Comparison of ENCODE assay signal across 31 cellular contexts in the genomic region with DNA sequence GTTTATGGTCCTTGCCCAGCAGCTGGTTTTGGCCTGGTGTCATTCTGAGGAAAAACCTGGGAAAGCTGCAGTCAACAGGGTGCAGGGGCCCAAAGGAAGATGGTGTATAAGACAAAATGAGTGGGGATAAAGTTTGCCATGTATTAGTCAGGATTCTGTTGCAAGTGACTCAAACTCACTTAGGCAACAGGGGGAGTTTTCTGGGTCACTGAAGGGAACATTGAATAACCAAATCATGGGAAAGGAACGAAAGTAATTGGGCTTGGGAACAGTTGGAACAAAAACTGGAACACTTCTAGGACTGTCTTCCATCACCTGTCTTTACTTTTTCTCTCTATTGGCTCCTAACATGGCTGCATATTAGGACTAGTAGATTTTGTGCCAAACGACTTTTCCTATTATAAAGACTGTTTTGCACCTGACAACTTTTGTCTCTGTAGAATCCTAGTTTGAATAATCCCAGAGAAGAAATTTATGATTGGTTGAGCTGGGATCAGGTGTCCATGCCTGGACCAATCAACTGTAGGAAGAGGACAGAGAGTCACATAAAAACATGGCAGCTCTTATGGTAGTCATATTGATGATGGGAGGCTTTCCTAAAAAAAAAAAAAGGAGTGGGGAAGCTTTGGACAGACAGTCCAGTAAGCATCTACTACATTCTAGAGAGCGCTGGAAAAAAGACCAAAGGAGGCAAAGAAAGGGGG. TPM values are rescaled to one million over a fixed set of nuclear protein-coding genes. Genes with fewer than 3 reads are reported as not detected.
DNase-seq lines count a peak whose midpoint lies in the region; ATAC-seq and TF ChIP-seq lines count a peak whose summit lies in the region.
"Had no signal": no experiment of that assay in that cellular context is flagged by ENCODE, and none has a peak within 500 bp of the region (broad histone marks: within the 10 kb centered on the region; RNA-seq: fewer than 3 reads in every experiment).

No MANE protein-coding gene starts in this region.

- intact Hi-C loops in A673 (cut with micrococcal nuclease; ENCODE audit: unreplicated experiment), result no loop called here
- intact Hi-C loops in esophagus muscularis mucosa (cut with DNase I), result no loop called here
- intact Hi-C loops in head of caudate nucleus (cut with DNase I), result no loop called here

- H3K4me1 ChIP-seq in A673 (ENCODE audit: insufficient read depth, low read length, poor library complexity, severe bottlenecking), result peaks cover 18% of the 10 kb centered on the region
- no peaks in the 10 kb centered on the region for H3K4me1 ChIP-seq in esophagus muscularis mucosa
- H3K4me1 ChIP-seq: left ventricle myocardium inferior, right lobe of liver, tibial nerve had no signal

- H3K27me3 Mint-ChIP-seq in effector memory CD8-positive, alpha-beta T cell, result peaks cover 3 to 17% of the 10 kb centered on the region in 2 donors
- H3K27me3 Mint-ChIP-seq: stimulated activated naive CD8-positive, alpha-beta T cell treated with anti-CD3 and anti-CD28 coated beads, Interleukin-15, amount 100 ng/mL, for 72 hours had no signal

- TF ChIP-seq RAD21 in neural cell (conservative IDR thresholded peaks at IDR 0.05), result no peak

- DNase-seq in A673 (ENCODE audit: low spot score) (no peak), RKO (ENCODE audit: low spot score) (peak; percentile 35), esophagus muscularis mucosa (ENCODE audit: extremely low spot score) (peak; percentile 86), head of caudate nucleus (no peak), NCI-H82 (lab: John Stamatoyannopoulos, UW) (no peak)
- DNase-seq in central memory CD4-positive, alpha-beta T cell, result no peak
- DNase-seq in effector memory CD8-positive, alpha-beta T cell, result no peak
- DNase-seq: 8988T; activated CD4-positive, alpha-beta T cell treated with anti-CD3 and anti-CD28 coated beads, Interleukin-2, amount 10 ng/mL, durations not matched to agents 24 days and 14 days; activated naive CD4-positive, alpha-beta T cell; activated T-cell treated with anti-CD3 and anti-CD28 coated beads, Interleukin-2, amount 50 U/mL, for 48 hours; amniotic stem cell; CD8-positive, alpha-beta T cell; GDM1; KG1; left ventricle myocardium inferior; midbrain; natural killer cell; NCI-H187; NCI-H69; posterior cingulate gyrus; right lobe of liver; stimulated activated CD4-positive, alpha-beta T cell treated with anti-CD3 and anti-CD28 coated beads, Interleukin-15, amount 100 ng/mL, for 24 hours; stimulated activated naive CD8-positive, alpha-beta T cell treated with anti-CD3 and anti-CD28 coated beads, Interleukin-15, amount 100 ng/mL, for 72 hours had no signal

- peaks cover 6% of the 10 kb centered on the region for H3F3A ChIP-seq in neural cell (ENCODE audit: insufficient read depth, low read length, poor library complexity, severe bottlenecking)

- TF ChIP-seq EP300 in esophagus muscularis mucosa (IDR thresholded peaks at IDR 0.05) (no peak), neural cell (conservative IDR thresholded peaks at IDR 0.05; ENCODE audit: poor library complexity, severe bottlenecking) (no peak)

- no peak for TF ChIP-seq CTCF in A673 (conservative IDR thresholded peaks at IDR 0.05; ENCODE audit: low read depth, low read length)
- no peak for TF ChIP-seq CTCF in esophagus muscularis mucosa (IDR thresholded peaks at IDR 0.05)
- no peak for TF ChIP-seq CTCF in neural cell (IDR thresholded peaks at IDR 0.05; ENCODE audit: poor library complexity, severe bottlenecking)

- H3K36me3 Mint-ChIP-seq in effector memory CD8-positive, alpha-beta T cell (ENCODE audit: insufficient read depth), result no peaks in the 10 kb centered on the region
- H3K36me3 Mint-ChIP-seq: CD8-positive, alpha-beta T cell; natural killer cell had no signal

- TF ChIP-seq POLR2A in esophagus muscularis mucosa (IDR thresholded peaks at IDR 0.05; ENCODE audit: low read depth), result no peak

- H3K4me3 Mint-ChIP-seq in effector memory CD8-positive, alpha-beta T cell, result no peak overlapping the region
- H3K4me3 Mint-ChIP-seq: activated CD4-positive, alpha-beta T cell treated with anti-CD3 and anti-CD28 coated beads, Interleukin-2, amount 10 ng/mL, durations not matched to agents 24 days and 14 days; CD8-positive, alpha-beta T cell; natural killer cell; stimulated activated naive CD8-positive, alpha-beta T cell treated with anti-CD3 and anti-CD28 coated beads, Interleukin-15, amount 100 ng/mL, for 72 hours; T-helper 2 cell treated with Interferon-gamma antibody and Interleukin-4, amounts not matched to agents 5 μg/mL and 100 μg/mL, for 36 hours had no signal

- H3K4me1 Mint-ChIP-seq in effector memory CD8-positive, alpha-beta T cell (ENCODE audit: low read depth in 2 of 2), result no peaks in the 10 kb centered on the region
- H3K4me1 Mint-ChIP-seq: activated CD4-positive, alpha-beta T cell treated with anti-CD3 and anti-CD28 coated beads, Interleukin-2, amount 10 ng/mL, durations not matched to agents 24 days and 14 days; natural killer cell; stimulated activated naive CD8-positive, alpha-beta T cell treated with anti-CD3 and anti-CD28 coated beads, Interleukin-15, amount 100 ng/mL, for 72 hours had no signal

- H3K4me3 ChIP-seq in A673 (ENCODE audit: low read depth, low read length, poor library complexity, severe bottlenecking) (no peak overlapping the region), esophagus muscularis mucosa (no peak overlapping the region), neural cell (ENCODE audit: low read length) (peak overlapping the region; percentile 52)
- H3K4me3 ChIP-seq: hepatocyte, left ventricle myocardium inferior, right lobe of liver, tibial nerve had no signal

- no peaks in the 10 kb centered on the region for H3K79me2 ChIP-seq in neural cell (replicated peaks; ENCODE audit: insufficient read depth, low read length)
- H3K79me2 ChIP-seq: hepatocyte had no signal

- CTCF ChIA-PET in A673 (lab: Charles Lee), result no interaction called here

- H3K27ac ChIP-seq in A673 (ENCODE audit: low read depth, low read length, poor library complexity, severe bottlenecking), result peak overlapping the region; percentile 15
- no peak overlapping the region for H3K27ac ChIP-seq in esophagus muscularis mucosa (replicated peaks in 1 of 4)
- H3K27ac ChIP-seq in neural cell (ENCODE audit: low read length), result peak overlapping the region; percentile 87
- H3K27ac ChIP-seq: hepatocyte, left ventricle myocardium inferior, right lobe of liver, tibial nerve, WERI-Rb-1 had no signal

- 67% methylated on average over 3 of the region's 3 CpGs for WGBS in esophagus muscularis mucosa

- H3K9me3 ChIP-seq in A673 (ENCODE audit: low read depth, low read length, poor library complexity, severe bottlenecking) (no peaks in the 10 kb centered on the region), esophagus muscularis mucosa (no peaks in the 10 kb centered on the region), neural cell (ENCODE audit: low read length) (no peaks in the 10 kb centered on the region)
- H3K9me3 ChIP-seq: right lobe of liver, tibial nerve had no signal

- H3K9ac ChIP-seq in neural cell (ENCODE audit: low read length), result no peak overlapping the region

- POLR2A ChIA-PET in A673 (lab: Charles Lee; ENCODE audit: low non-redundant PET), result no interaction called here

- H3K4me2 ChIP-seq in neural cell (ENCODE audit: low read length), result peak overlapping the region; percentile 34
- H3K4me2 ChIP-seq: hepatocyte had no signal

- H3K36me3 ChIP-seq in A673 (ENCODE audit: insufficient read depth, low read length, poor library complexity, severe bottlenecking) (no peaks in the 10 kb centered on the region), esophagus muscularis mucosa (no peaks in the 10 kb centered on the region), neural cell (ENCODE audit: insufficient read depth, low read length) (no peaks in the 10 kb centered on the region)
- H3K36me3 ChIP-seq: left ventricle myocardium inferior, right lobe of liver, tibial nerve, WERI-Rb-1 had no signal

- no peaks in the 10 kb centered on the region for H3K9me2 ChIP-seq in neural cell (ENCODE audit: insufficient read depth, low read length)

- H4K20me1 ChIP-seq in neural cell (ENCODE audit: insufficient read depth), result no peaks in the 10 kb centered on the region

- H3K27me3 ChIP-seq in A673 (replicated peaks; ENCODE audit: insufficient read depth, low read depth, low read length, poor library complexity), result no peaks in the 10 kb centered on the region
- no peaks in the 10 kb centered on the region for H3K27me3 ChIP-seq in esophagus muscularis mucosa
- no peaks in the 10 kb centered on the region for H3K27me3 ChIP-seq in neural cell (ENCODE audit: insufficient read depth, low read depth, low read length)
- H3K27me3 ChIP-seq: hepatocyte, right lobe of liver, tibial nerve had no signal

- H3K27ac Mint-ChIP-seq in effector memory CD8-positive, alpha-beta T cell, result no peak overlapping the region
- H3K27ac Mint-ChIP-seq: activated CD4-positive, alpha-beta T cell treated with anti-CD3 and anti-CD28 coated beads, Interleukin-2, amount 10 ng/mL, durations not matched to agents 24 days and 14 days; CD8-positive, alpha-beta T cell; natural killer cell; T-helper 2 cell treated with Interferon-gamma antibody and Interleukin-4, amounts not matched to agents 5 μg/mL and 100 μg/mL, for 36 hours had no signal

- no peaks in the 10 kb centered on the region for H3K9me3 Mint-ChIP-seq in effector memory CD8-positive, alpha-beta T cell
- H3K9me3 Mint-ChIP-seq: natural killer cell; T-helper 2 cell treated with Interferon-gamma antibody and Interleukin-4, amounts not matched to agents 5 μg/mL and 100 μg/mL, for 36 hours had no signal

- H2AFZ ChIP-seq in neural cell (ENCODE audit: low read depth, low read length), result no peak overlapping the region
- H2AFZ ChIP-seq: hepatocyte had no signal

- BruUV-seq in A673 (replicated peaks; lab: Mats Ljungman, UMichigan), result no TSS peak

- no peak for ATAC-seq in effector memory CD8-positive, alpha-beta T cell (replicated peaks)
- ATAC-seq: CD8-positive, alpha-beta T cell; natural killer cell; right lobe of liver; Right ventricle myocardium inferior; stimulated activated naive CD8-positive, alpha-beta T cell treated with anti-CD3 and anti-CD28 coated beads, Interleukin-15, amount 100 ng/mL, for 72 hours had no signal

RNA-seq across cellular contexts. Expression of gene IGSF3, which starts 30.5 kb away (rescaled TPM):
- total RNA-seq in A673 (2021) (4.0 and 6.9 TPM in 2 replicates), esophagus muscularis mucosa (10 to 100 TPM in 1 of 4 donors, 1 to 10 TPM in 3; 2.5 to 14.3 (median 8.5) TPM)
- 81.1 and 81.4 TPM in 2 replicates for polyA plus RNA-seq in neural cell
- polyA minus RNA-seq in neural cell, result 176 and 205 TPM in 2 replicates
- total RNA-seq: CD8-positive, alpha-beta T cell had no signal

RNA-seq across cellular contexts. Expression of gene CD2, which starts 56.2 kb away (rescaled TPM):
- not detected in 2 replicates for total RNA-seq in A673 (2021)
- 1 to 10 TPM in 2 of 4 donors, under 1 TPM in 2; 0.42 to 4.3 (median 0.90) TPM for total RNA-seq in esophagus muscularis mucosa
- polyA plus RNA-seq in neural cell, result not detected in 2 replicates
- not detected in 2 replicates for polyA minus RNA-seq in neural cell
- total RNA-seq: HT1080 had no signal

Comparison
In these comparisons a context has a peak if more than half of its experiments do, and no peak if none do; other contexts are left out.
1. DNase-seq: peak in RKO (single experiment) and esophagus muscularis mucosa (single experiment); none in A673 (single experiment), head of caudate nucleus (0 of 42), central memory CD4-positive, alpha-beta T cell (single experiment), NCI-H82 (single experiment) and effector memory CD8-positive, alpha-beta T cell (0 of 3).
2. H3K27ac ChIP-seq: peak in A673 (single experiment) and neural cell (single experiment); none in esophagus muscularis mucosa (0 of 4).